ENCODE assay signal across 1 cellular context in genomic region chr3:136749602-136750001, GRCh38.
TF ChIP-seq lines count a peak whose summit lies in the region.

No MANE protein-coding gene starts in this region.

TF ChIP-seq in GM12878, 131 proteins besides CTCF, POLR2A, EP300 and RAD21:
- 0 out of 2 replicates have a peak, but pooled peaks have one; percentile 21 for TF ChIP-seq ZNF384 (IDR thresholded peaks at IDR 0.05; ENCODE audit: borderline replicate concordance, low read depth, low read length)
